Comparison of ENCODE assay signal across 15 cellular contexts in genomic region chr18:48668466-48669179, GRCh38.
DNase-seq lines count a peak whose midpoint lies in the region; ATAC-seq and TF ChIP-seq lines count a peak whose summit lies in the region.
"Had no signal": no experiment of that assay in that cellular context is flagged by ENCODE, and none has a peak within 500 bp of the region (broad histone marks: within the 10 kb centered on the region; RNA-seq: fewer than 3 reads in every experiment).

No MANE protein-coding gene starts in this region.

- TF ChIP-seq CTCF in 22Rv1 (IDR thresholded peaks at IDR 0.05) (peak; percentile 35), activated B cell treated with CpG ODN at 0.5 μM for 24 hours (IDR thresholded peaks at IDR 0.05) (no peak)

- H3K4me3 Mint-ChIP-seq in activated B cell treated with CpG ODN at 0.5 μM for 24 hours, result no peak overlapping the region

- H3K27ac Mint-ChIP-seq in activated B cell treated with CpG ODN at 0.5 μM for 24 hours, result peak overlapping the region; percentile 24

- peaks cover 20% of the 10 kb centered on the region for H3K36me3 Mint-ChIP-seq in activated B cell treated with CpG ODN at 0.5 μM for 24 hours (ENCODE audit: low read depth)

- POLR2A ChIA-PET in activated B cell treated with CpG ODN at 0.5 μM for 24 hours (lab: Charles Lee), result no interaction called here

- H3K27ac ChIP-seq in 22Rv1, result no peak overlapping the region
- H3K27ac ChIP-seq: left lung, SJSA1 had no signal

- no peaks in the 10 kb centered on the region for H3K27me3 Mint-ChIP-seq in activated B cell treated with CpG ODN at 0.5 μM for 24 hours

- DNase-seq in activated B cell treated with CpG ODN at 0.5 μM for 24 hours (no peak), left lobe of liver (ENCODE audit: low spot score) (peak; percentile 47), NCI-H2227 treated with DMSO at 0.1 percent for 48 hours (lab: John Stamatoyannopoulos, UW) (no peak), NCI-H226 (no peak), DMS79 treated with DMSO at 0.1 percent for 48 hours (lab: John Stamatoyannopoulos, UW) (no peak)
- DNase-seq in stimulated activated CD4-positive, alpha-beta T cell treated with anti-CD3 and anti-CD28 coated beads, Interleukin-4, amount 100 ng/mL, for 24 hours, result no peak
- DNase-seq: activated CD8-positive, alpha-beta memory T cell treated with anti-CD3 and anti-CD28 coated beads, Interleukin-2, amount 50 U/mL, for 4 hours; activated naive CD4-positive, alpha-beta T cell treated with Interleukin-2 at 50 U/mL for 16 hours; EL; left lung; NCI-H774; T-helper 9 cell had no signal

- ATAC-seq in GM19463 (IDR thresholded peaks at IDR 0.05; ENCODE audit: unreplicated experiment) (peak; percentile 35), activated B cell treated with CpG ODN at 0.5 μM for 24 hours (ENCODE audit: low read depth) (no peak), left lobe of liver (peak; percentile 41)
- ATAC-seq: left lung had no signal

- CTCF ChIA-PET in activated B cell treated with CpG ODN at 0.5 μM for 24 hours (lab: Charles Lee), result interaction anchor here (0.7 kb wide), 1 partner anchor 46 kb away, joined by 4 read pairs; no protein-coding TSS in a partner anchor

- peaks cover 22% of the 10 kb centered on the region for H3K4me1 Mint-ChIP-seq in activated B cell treated with CpG ODN at 0.5 μM for 24 hours

- intact Hi-C loops in activated B cell treated with CpG ODN at 0.5 μM for 24 hours (cut with micrococcal nuclease), result loop anchor here (2.0 kb wide), 1 partner anchor 284 kb away; no protein-coding TSS in a partner anchor

- peaks cover 11% of the 10 kb centered on the region for H3K9me3 Mint-ChIP-seq in activated B cell treated with CpG ODN at 0.5 μM for 24 hours
